27 cellular contexts compared by ENCODE assay signal in the genomic region with DNA sequence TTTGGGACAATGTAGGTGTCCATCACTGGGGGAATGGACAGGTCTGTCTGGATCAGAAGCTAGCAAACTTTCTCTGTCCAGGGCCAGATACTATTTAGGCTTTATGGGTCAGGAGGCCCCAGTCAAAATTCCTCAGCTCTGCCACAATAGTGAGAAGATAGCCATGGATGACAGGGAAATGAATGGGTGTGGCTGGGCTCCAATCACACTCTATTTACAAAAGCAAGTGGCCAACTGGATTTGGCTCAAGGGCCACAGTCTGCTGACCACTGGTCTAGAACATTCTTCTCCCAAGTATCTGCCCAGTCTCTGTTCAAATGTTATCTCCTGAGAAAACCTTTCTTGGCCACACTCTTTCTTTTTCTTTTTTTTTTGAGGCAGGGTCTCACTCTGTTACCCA.
DNase-seq lines count a peak whose midpoint lies in the region; FAIRE-seq and TF ChIP-seq lines count a peak whose summit lies in the region.
"Had no signal": no experiment of that assay in that cellular context is flagged by ENCODE, and none has a peak within 500 bp of the region (broad histone marks: within the 10 kb centered on the region; RNA-seq: fewer than 3 reads in every experiment).

No MANE protein-coding gene starts in this region.

- POLR2A ChIA-PET in RWPE1 (lab: Yijun Ruan, JAX; ENCODE audit: low non-redundant PET), result no interaction called here

- TF ChIP-seq EP300 in transverse colon (IDR thresholded peaks at IDR 0.05; ENCODE audit: low read depth), result no peak

- peak overlapping the region; percentile 16 for H3K27ac Mint-ChIP-seq in astrocyte (ENCODE audit: unreplicated experiment)
- H3K27ac Mint-ChIP-seq in mesothelial cell of epicardium, result peak overlapping the region; percentile 31
- H3K27ac Mint-ChIP-seq: activated CD8-positive, alpha-beta T cell treated with anti-CD3 and anti-CD28 coated beads, Interleukin-2, amount 10 ng/mL, durations not matched to agents 7 days and 5 days; activated naive CD4-positive, alpha-beta T cell treated with anti-CD3 and anti-CD28 coated beads, Interleukin-2, amount 50 U/mL, for 72 hours; immature natural killer cell had no signal

- peaks cover 90% of the 10 kb centered on the region for H3K79me2 ChIP-seq in astrocyte (ENCODE audit: insufficient read depth, low read length)

- peaks cover 26% of the 10 kb centered on the region for H3K4me1 ChIP-seq in astrocyte (ENCODE audit: insufficient read depth, low read length)
- H3K4me1 ChIP-seq in transverse colon, result peaks cover 4 to 52% (median 32%) of the 10 kb centered on the region in 4 donors
- H3K4me1 ChIP-seq: spleen had no signal

- TF ChIP-seq CTCF in astrocyte (IDR thresholded peaks at IDR 0.05; ENCODE audit: insufficient read depth, low read depth, low read length) (no peak), mesothelial cell of epicardium (IDR thresholded peaks at IDR 0.05; ENCODE audit: unreplicated experiment) (no peak), transverse colon (IDR thresholded peaks at IDR 0.05) (no peak), RWPE1 (conservative IDR thresholded peaks at IDR 0.05; ENCODE audit: low read depth) (no peak)

- CTCF ChIA-PET in RWPE1 (lab: Yijun Ruan, JAX), result interaction anchor here (0.6 kb wide), 1 partner anchor 14 kb away, joined by 3 read pairs; no protein-coding TSS in a partner anchor

- H3K27ac ChIP-seq in astrocyte (ENCODE audit: low read depth, low read length) (no peak overlapping the region), transverse colon (peak overlapping the region in 3 of 4 donors; percentile 12 to 78 (median 20)), RWPE1 (no peak overlapping the region)
- H3K27ac ChIP-seq: ovary, Peyer's patch, SJSA1, spleen, WERI-Rb-1 had no signal

- H3K4me1 Mint-ChIP-seq in astrocyte (ENCODE audit: low read depth, unreplicated experiment), result peaks cover 40% of the 10 kb centered on the region
- peaks cover 42% of the 10 kb centered on the region for H3K4me1 Mint-ChIP-seq in mesothelial cell of epicardium
- H3K4me1 Mint-ChIP-seq: CD14-positive monocyte; immature natural killer cell; stimulated activated naive CD8-positive, alpha-beta T cell treated with anti-CD3 and anti-CD28 coated beads, Interleukin-15, amount 100 ng/mL, for 72 hours had no signal

- H3K9ac ChIP-seq in astrocyte (ENCODE audit: low read length), result no peak overlapping the region

- H2AFZ ChIP-seq in astrocyte (ENCODE audit: low read depth, low read length), result no peak overlapping the region

- H3K9me3 ChIP-seq in astrocyte (ENCODE audit: insufficient read depth, low read depth, low read length) (no peaks in the 10 kb centered on the region), transverse colon (no peaks in the 10 kb centered on the region)
- H3K9me3 ChIP-seq: ovary, Peyer's patch, SJSA1, spleen had no signal

- H3K4me2 ChIP-seq in astrocyte (ENCODE audit: low read length), result no peak overlapping the region

- in situ Hi-C loops in transverse colon (cut with MboI; ENCODE audit: low pct_ligation_motif_present in 1 of 4, low pct_unique_long_range_greater_than_20kb in 1 of 4, low sequenced_read_pairs in 3 of 4), result no loop called here

- intact Hi-C loops in transverse colon (cut with DNase I; ENCODE audit: low total_unique reads), result no loop called here

- DNase-seq in M059J (ENCODE audit: low read depth) (peak; percentile 59), astrocyte (ENCODE audit: low read depth) (peak; percentile 70), mesothelial cell of epicardium (ENCODE audit: low spot score in 2 of 2, unreplicated experiment in 2 of 2) (no peak), transverse colon (no peak), RWPE1 (ENCODE audit: low spot score) (no peak), NCI-H128 (lab: John Stamatoyannopoulos, UW; ENCODE audit: unreplicated experiment) (no peak), NOMO-1 treated with DMSO at 0.1 percent for 48 hours (lab: John Stamatoyannopoulos, UW; ENCODE audit: unreplicated experiment) (no peak)
- DNase-seq: activated CD4-positive, alpha-beta T cell treated with anti-CD3 and anti-CD28 coated beads for 4 hours; activated CD8-positive, alpha-beta T cell treated with anti-CD3 and anti-CD28 coated beads, Interleukin-2, amount 10 ng/mL, durations not matched to agents 7 days and 5 days; DMS79; immature natural killer cell; mammary epithelial cell; NCI-H1105 treated with DMSO at 0.1 percent for 48 hours; NCI-H2029; NCI-H526; NK-92 treated with Interleukin-12 subunit alpha and Interleukin-12 subunit beta, amount 100 ng/mL, for 24 hours; ovary; stimulated activated CD4-positive, alpha-beta T cell treated with anti-CD3 and anti-CD28 coated beads, Interleukin-2, amount 100 ng/mL, for 24 hours; stimulated activated naive CD8-positive, alpha-beta T cell treated with anti-CD3 and anti-CD28 coated beads, Interleukin-15, amount 100 ng/mL, for 72 hours; WERI-Rb-1 had no signal

- H3K36me3 Mint-ChIP-seq in astrocyte (ENCODE audit: low read depth, unreplicated experiment) (peaks cover 4% of the 10 kb centered on the region), mesothelial cell of epicardium (no peaks in the 10 kb centered on the region)
- H3K36me3 Mint-ChIP-seq: activated naive CD4-positive, alpha-beta T cell treated with anti-CD3 and anti-CD28 coated beads, Interleukin-2, amount 50 U/mL, for 72 hours; CD14-positive monocyte; immature natural killer cell had no signal

- H3K36me3 ChIP-seq in astrocyte (ENCODE audit: insufficient read depth, low read length) (no peaks in the 10 kb centered on the region), transverse colon (no peaks in the 10 kb centered on the region)
- H3K36me3 ChIP-seq: ovary, Peyer's patch, SJSA1, spleen, WERI-Rb-1 had no signal

- no peaks in the 10 kb centered on the region for H3K27me3 ChIP-seq in astrocyte (ENCODE audit: insufficient read depth, low read length)
- H3K27me3 ChIP-seq in transverse colon, result no peaks in the 10 kb centered on the region
- H3K27me3 ChIP-seq: ovary, Peyer's patch, SJSA1 had no signal

- H3K4me3 ChIP-seq in astrocyte (ENCODE audit: insufficient read depth, low read depth, low read length) (no peak overlapping the region), transverse colon (no peak overlapping the region)
- H3K4me3 ChIP-seq: ovary, Peyer's patch, SJSA1, spleen had no signal

- FAIRE-seq in astrocyte (lab: Jason Lieb, UNC), result no peak
- FAIRE-seq: bronchial epithelial cell had no signal

- no peaks in the 10 kb centered on the region for H3K27me3 Mint-ChIP-seq in astrocyte (ENCODE audit: low read depth, unreplicated experiment)
- no peaks in the 10 kb centered on the region for H3K27me3 Mint-ChIP-seq in mesothelial cell of epicardium (ENCODE audit: low read depth)

- TF ChIP-seq POLR2A in transverse colon (IDR thresholded peaks at IDR 0.05), result no peak

- H3K9me3 Mint-ChIP-seq in astrocyte (ENCODE audit: unreplicated experiment) (peaks cover 2% of the 10 kb centered on the region), mesothelial cell of epicardium (peaks cover 5% of the 10 kb centered on the region)
- H3K9me3 Mint-ChIP-seq: activated naive CD4-positive, alpha-beta T cell treated with anti-CD3 and anti-CD28 coated beads, Interleukin-2, amount 50 U/mL, for 72 hours; immature natural killer cell; neural crest cell; stimulated activated naive CD8-positive, alpha-beta T cell treated with anti-CD3 and anti-CD28 coated beads, Interleukin-15, amount 100 ng/mL, for 72 hours had no signal

- peaks cover 78% of the 10 kb centered on the region for H4K20me1 ChIP-seq in astrocyte (ENCODE audit: insufficient read depth, low read length)

- H3K4me3 Mint-ChIP-seq in astrocyte (ENCODE audit: unreplicated experiment) (no peak overlapping the region), mesothelial cell of epicardium (no peak overlapping the region)
- H3K4me3 Mint-ChIP-seq: activated CD8-positive, alpha-beta T cell treated with anti-CD3 and anti-CD28 coated beads, Interleukin-2, amount 10 ng/mL, durations not matched to agents 7 days and 5 days; CD14-positive monocyte; immature natural killer cell; neural crest cell; stimulated activated naive CD8-positive, alpha-beta T cell treated with anti-CD3 and anti-CD28 coated beads, Interleukin-15, amount 100 ng/mL, for 72 hours had no signal

Comparison
In these comparisons a context has a peak if more than half of its experiments do, and no peak if none do; other contexts are left out.
1. DNase-seq: peak in M059J (single experiment) and astrocyte (single experiment); none in mesothelial cell of epicardium (0 of 2), transverse colon (single experiment), RWPE1 (single experiment), NCI-H128 (single experiment) and NOMO-1 treated with DMSO at 0.1 percent for 48 hours (single experiment).
2. H3K27ac ChIP-seq: peak in transverse colon (3 of 4); none in astrocyte (single experiment) and RWPE1 (single experiment).